ENCODE assay signal across 9 cellular contexts in the genomic region with DNA sequence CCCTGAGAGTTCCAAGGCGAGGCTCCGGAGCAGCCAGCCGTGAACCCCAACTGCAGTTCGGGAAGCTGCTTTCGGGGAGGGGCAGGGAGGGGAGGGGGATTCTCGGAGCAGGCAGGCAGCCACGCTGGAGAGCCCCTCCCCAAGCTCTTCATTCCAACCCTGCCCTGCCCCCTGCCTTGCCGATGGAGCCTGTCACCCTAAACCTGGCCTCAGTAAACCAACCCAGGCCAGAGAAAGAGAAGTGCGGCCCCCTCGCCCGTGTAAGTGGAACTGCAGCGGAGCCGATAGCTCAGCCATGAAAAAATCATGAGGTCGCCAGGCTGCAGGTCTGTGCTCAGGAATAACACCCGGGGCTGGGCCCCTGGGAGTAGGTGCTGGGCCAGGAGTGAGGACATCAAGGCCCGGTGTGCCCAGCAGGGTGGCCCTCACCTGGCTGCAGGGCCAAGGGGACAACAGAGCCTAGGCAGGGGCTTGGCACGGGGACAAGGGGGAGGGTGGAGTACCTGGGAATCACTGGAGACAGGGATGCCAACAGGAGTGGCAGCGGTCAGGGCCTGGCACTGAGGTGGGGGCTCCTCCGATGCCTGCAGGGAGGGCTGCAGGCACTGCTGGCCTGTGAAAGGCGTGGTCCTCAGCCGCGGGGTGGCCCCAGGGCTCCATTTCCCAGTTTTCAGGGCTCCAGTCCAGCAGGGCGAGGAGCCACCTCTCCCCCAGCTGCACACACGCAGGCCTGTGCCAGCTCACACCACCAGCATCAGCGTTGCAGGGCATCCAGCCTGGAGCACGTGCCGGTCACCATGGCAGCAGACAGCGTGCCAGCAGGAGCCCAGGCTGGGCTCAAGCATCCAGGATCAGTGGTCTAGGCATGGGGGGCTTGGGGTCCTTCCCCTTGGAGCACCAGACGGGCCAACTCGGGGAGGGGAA. TPM values are rescaled to one million over a fixed set of nuclear protein-coding genes. Genes with fewer than 3 reads are reported as not detected.
DNase-seq lines count a peak whose midpoint lies in the region; ATAC-seq and TF ChIP-seq lines count a peak whose summit lies in the region.
"Had no signal": no experiment of that assay in that cellular context is flagged by ENCODE, and none has a peak within 500 bp of the region (broad histone marks: within the 10 kb centered on the region; RNA-seq: fewer than 3 reads in every experiment).

No MANE protein-coding gene starts in this region.

- intact Hi-C loops in upper lobe of right lung (cut with DNase I): no loop called here

- 27 to 30% methylated on average over 21 to 26 of the region's 30 CpGs for WGBS in tibial nerve, 2 donors

- no peak overlapping the region for H3K4me3 Mint-ChIP-seq in glutamatergic neuron (ENCODE audit: unreplicated experiment)
- no peak overlapping the region for H3K4me3 Mint-ChIP-seq in activated T-helper 17 cell treated with anti-CD3 and anti-CD28 coated beads, Interleukin-2, amount 50 U/mL, for 72 hours

- no peaks in the 10 kb centered on the region for H3K36me3 Mint-ChIP-seq in glutamatergic neuron (ENCODE audit: unreplicated experiment)
- no peaks in the 10 kb centered on the region for H3K36me3 Mint-ChIP-seq in activated T-helper 17 cell treated with anti-CD3 and anti-CD28 coated beads, Interleukin-2, amount 50 U/mL, for 72 hours (ENCODE audit: low read depth)
- H3K36me3 Mint-ChIP-seq: CD4-positive, CD25-positive, alpha-beta regulatory T cell had no signal

- no peak overlapping the region for H3K27ac Mint-ChIP-seq in glutamatergic neuron (ENCODE audit: unreplicated experiment)
- no peak overlapping the region for H3K27ac Mint-ChIP-seq in activated T-helper 17 cell treated with anti-CD3 and anti-CD28 coated beads, Interleukin-2, amount 50 U/mL, for 72 hours
- H3K27ac Mint-ChIP-seq: CD4-positive, CD25-positive, alpha-beta regulatory T cell had no signal

- peaks cover 25% of the 10 kb centered on the region for H3K4me1 ChIP-seq in upper lobe of right lung
- peaks cover 0 to 33% (median 15%) of the 10 kb centered on the region in 4 donors for H3K4me1 ChIP-seq in tibial nerve

- peaks cover 31% of the 10 kb centered on the region for H3K27me3 ChIP-seq in upper lobe of right lung
- H3K27me3 ChIP-seq in tibial nerve: peaks cover 0 to 57% of the 10 kb centered on the region in 2 donors

- H3K27ac ChIP-seq in upper lobe of right lung: no peak overlapping the region
- no peak overlapping the region for H3K27ac ChIP-seq in tibial nerve

- TF ChIP-seq POLR2A in tibial nerve (IDR thresholded peaks at IDR 0.05): no peak

- TF ChIP-seq EP300 in tibial nerve (IDR thresholded peaks at IDR 0.05): no peak

- peaks cover 9% of the 10 kb centered on the region for H3K9me3 Mint-ChIP-seq in glutamatergic neuron (ENCODE audit: unreplicated experiment)
- no peaks in the 10 kb centered on the region for H3K9me3 Mint-ChIP-seq in activated T-helper 17 cell treated with anti-CD3 and anti-CD28 coated beads, Interleukin-2, amount 50 U/mL, for 72 hours
- H3K9me3 Mint-ChIP-seq: CD4-positive, CD25-positive, alpha-beta regulatory T cell had no signal

- TF ChIP-seq CTCF in glutamatergic neuron (IDR thresholded peaks at IDR 0.05; ENCODE audit: partially characterized antibody, unreplicated experiment) (peak; percentile 44), upper lobe of right lung (IDR thresholded peaks at IDR 0.05) (peak; percentile 9), tibial nerve (IDR thresholded peaks at IDR 0.05) (no peak)

- DNase-seq in SIG-M5 treated with dmso at 0.1 percent for 504 hours (lab: John Stamatoyannopoulos, UW; ENCODE audit: unreplicated experiment): peak; percentile 39
- no peak for DNase-seq in SIG-M5 (lab: John Stamatoyannopoulos, UW)
- DNase-seq in OCI-M1 (lab: John Stamatoyannopoulos, UW): peak; percentile 15
- peak; percentile 72 for DNase-seq in glutamatergic neuron
- no peak for DNase-seq in upper lobe of right lung
- no peak for DNase-seq in tibial nerve (ENCODE audit: low spot score in 2 of 2)
- DNase-seq in stimulated activated CD4-positive, alpha-beta T cell treated with anti-CD3 and anti-CD28 coated beads, Interleukin-15, amount 100 ng/mL, for 24 hours: no peak
- DNase-seq: CD4-positive, CD25-positive, alpha-beta regulatory T cell had no signal

- peaks cover 6% of the 10 kb centered on the region for H3K4me1 Mint-ChIP-seq in glutamatergic neuron (ENCODE audit: low read depth, unreplicated experiment)
- peaks cover 4% of the 10 kb centered on the region for H3K4me1 Mint-ChIP-seq in activated T-helper 17 cell treated with anti-CD3 and anti-CD28 coated beads, Interleukin-2, amount 50 U/mL, for 72 hours

- ATAC-seq in upper lobe of right lung: no peak
- ATAC-seq in activated T-helper 17 cell treated with anti-CD3 and anti-CD28 coated beads, Interleukin-2, amount 50 U/mL, for 72 hours (replicated peaks): no peak

- H3K36me3 ChIP-seq in upper lobe of right lung (no peaks in the 10 kb centered on the region), tibial nerve (no peaks in the 10 kb centered on the region)

- no peaks in the 10 kb centered on the region for H3K9me3 ChIP-seq in upper lobe of right lung
- no peaks in the 10 kb centered on the region for H3K9me3 ChIP-seq in tibial nerve

- H3K4me3 ChIP-seq in upper lobe of right lung: no peak overlapping the region
- H3K4me3 ChIP-seq in tibial nerve: no peak overlapping the region

- H3K27me3 Mint-ChIP-seq in glutamatergic neuron (ENCODE audit: unreplicated experiment): peaks cover 12% of the 10 kb centered on the region
- no peaks in the 10 kb centered on the region for H3K27me3 Mint-ChIP-seq in activated T-helper 17 cell treated with anti-CD3 and anti-CD28 coated beads, Interleukin-2, amount 50 U/mL, for 72 hours

RNA-seq across cellular contexts. Expression of a gene that starts 4.8 kb away (rescaled TPM):
- 6.1 TPM for total RNA-seq in glutamatergic neuron (ENCODE audit: unreplicated experiment)
- 3.6 TPM for total RNA-seq in upper lobe of right lung
- under 1 TPM; 0.43 to 0.93 TPM for total RNA-seq in activated T-helper 17 cell treated with anti-CD3 and anti-CD28 coated beads, Interleukin-2, amount 50 U/mL, for 72 hours
- 1 to 10 TPM in 3 of 4 donors, under 1 TPM in 1; 0.42 to 4.4 (median 3.7) TPM for total RNA-seq in tibial nerve

RNA-seq across cellular contexts. Expression of a gene that starts 10.8 kb away (rescaled TPM):
- total RNA-seq in glutamatergic neuron (ENCODE audit: unreplicated experiment) (5,342 TPM), upper lobe of right lung (2,193 TPM), tibial nerve (1,000 to 10,000 TPM; 2,372 to 2,875 (median 2,670) TPM)
- total RNA-seq in activated T-helper 17 cell treated with anti-CD3 and anti-CD28 coated beads, Interleukin-2, amount 50 U/mL, for 72 hours: 1,000 to 10,000 TPM; 4,457 to 7,394 TPM

RNA-seq across cellular contexts. Expression of a gene that starts 28.8 kb away (rescaled TPM):
- total RNA-seq in glutamatergic neuron (ENCODE audit: unreplicated experiment) (56.5 TPM), upper lobe of right lung (27.3 TPM), tibial nerve (10 to 100 TPM; 20.1 to 41.7 (median 26.7) TPM)
- total RNA-seq in activated T-helper 17 cell treated with anti-CD3 and anti-CD28 coated beads, Interleukin-2, amount 50 U/mL, for 72 hours: 10 to 100 TPM; 26.9 to 38.6 TPM

Comparison
In these comparisons a context has a peak if more than half of its experiments do, and no peak if none do; other contexts are left out.
1. DNase-seq: peak in SIG-M5 treated with dmso at 0.1 percent for 504 hours (single experiment), OCI-M1 (single experiment) and glutamatergic neuron (single experiment); none in SIG-M5 (single experiment), upper lobe of right lung (single experiment), tibial nerve (0 of 2) and stimulated activated CD4-positive, alpha-beta T cell treated with anti-CD3 and anti-CD28 coated beads, Interleukin-15, amount 100 ng/mL, for 24 hours (single experiment).
2. CTCF ChIP-seq: peak in glutamatergic neuron (single experiment) and upper lobe of right lung (single experiment); none in tibial nerve (0 of 5).